ENCODE assay signal across 3 cellular contexts in genomic region chr5:156925767-156926166, GRCh38. TPM values are rescaled to one million over a fixed set of nuclear protein-coding genes. Genes with fewer than 3 reads are reported as not detected.
"Had no signal": no experiment of that assay in that cellular context is flagged by ENCODE, and none has a peak within 500 bp of the region (broad histone marks: within the 10 kb centered on the region; RNA-seq: fewer than 3 reads in every experiment).

No MANE protein-coding gene starts in this region.

RNA-seq across cellular contexts. Expression of gene TIMD4, which starts 37.3 kb away (rescaled TPM):
- total RNA-seq: bronchial epithelial cell, NCI-H460, Right ventricle myocardium superior had no signal
